ENCODE assay signal across 18 cellular contexts in genomic region chr11:55172734-55173415, GRCh38.
"Had no signal": no experiment of that assay in that cellular context is flagged by ENCODE, and none has a peak within 500 bp of the region (broad histone marks: within the 10 kb centered on the region; RNA-seq: fewer than 3 reads in every experiment).

No MANE protein-coding gene starts in this region.

- H3K36me3 Mint-ChIP-seq: activated naive CD4-positive, alpha-beta T cell treated with anti-CD3 and anti-CD28 coated beads, Interleukin-2, amount 50 U/mL, for 24 hours had no signal

- H3K27ac Mint-ChIP-seq: activated naive CD4-positive, alpha-beta T cell treated with anti-CD3 and anti-CD28 coated beads, Interleukin-2, amount 50 U/mL, for 24 hours; activated T-cell treated with anti-CD3 and anti-CD28 coated beads, Interleukin-2, amount 50 U/mL, for 72 hours; naive thymus-derived CD8-positive, alpha-beta T cell had no signal

- ATAC-seq: activated T-cell treated with anti-CD3 and anti-CD28 coated beads, Interleukin-2, amount 50 U/mL, for 72 hours; gastrocnemius medialis; naive thymus-derived CD8-positive, alpha-beta T cell; stimulated activated naive CD8-positive, alpha-beta T cell treated with anti-CD3 and anti-CD28 coated beads, Interleukin-15, Interleukin-2, amounts not matched to agents 100 U/mL and 50 U/mL, for 24 hours had no signal

- H3K27me3 Mint-ChIP-seq: activated naive CD4-positive, alpha-beta T cell treated with anti-CD3 and anti-CD28 coated beads, Interleukin-2, amount 50 U/mL, for 24 hours; naive thymus-derived CD8-positive, alpha-beta T cell had no signal

- H3K4me1 ChIP-seq: gastrocnemius medialis, tibial nerve, vagina had no signal

- H3K4me3 ChIP-seq: gastrocnemius medialis, ovary, tibial nerve, vagina had no signal

- H3K9me3 ChIP-seq: gastrocnemius medialis had no signal

- H3K4me3 Mint-ChIP-seq: activated naive CD4-positive, alpha-beta T cell treated with anti-CD3 and anti-CD28 coated beads, Interleukin-2, amount 50 U/mL, for 24 hours; activated T-cell treated with anti-CD3 and anti-CD28 coated beads, Interleukin-2, amount 50 U/mL, for 72 hours; naive thymus-derived CD8-positive, alpha-beta T cell had no signal

- H3K27me3 ChIP-seq: gastrocnemius medialis, ovary, tibial nerve, vagina had no signal

- H3K4me1 Mint-ChIP-seq: activated naive CD4-positive, alpha-beta T cell treated with anti-CD3 and anti-CD28 coated beads, Interleukin-2, amount 50 U/mL, for 24 hours; naive thymus-derived CD8-positive, alpha-beta T cell had no signal

- H3K27ac ChIP-seq: gastrocnemius medialis, ovary, tibial nerve, vagina, VCaP had no signal

- DNase-seq: activated CD4-positive, alpha-beta T cell treated with anti-CD3 and anti-CD28 coated beads, Interleukin-2, amount 50 U/mL, for 1 hour; activated CD4-positive, CD25-positive, alpha-beta regulatory T cell treated with anti-CD3 and anti-CD28 coated beads, Interleukin-2, amount 50 U/mL, for 72 hours; activated effector memory CD4-positive, alpha-beta T cell treated with anti-CD3 and anti-CD28 coated beads, Interleukin-2, amount 50 U/mL, for 16 hours; erythroblast; gastrocnemius medialis; kidney glomerular epithelial cell; mesendoderm; naive thymus-derived CD8-positive, alpha-beta T cell; ovary; stimulated activated naive CD8-positive, alpha-beta T cell treated with anti-CD3 and anti-CD28 coated beads, Interleukin-15, Interleukin-2, amounts not matched to agents 100 U/mL and 50 U/mL, for 24 hours; substantia nigra; T-helper 1 cell; T1000 had no signal
